In the genomic region with DNA sequence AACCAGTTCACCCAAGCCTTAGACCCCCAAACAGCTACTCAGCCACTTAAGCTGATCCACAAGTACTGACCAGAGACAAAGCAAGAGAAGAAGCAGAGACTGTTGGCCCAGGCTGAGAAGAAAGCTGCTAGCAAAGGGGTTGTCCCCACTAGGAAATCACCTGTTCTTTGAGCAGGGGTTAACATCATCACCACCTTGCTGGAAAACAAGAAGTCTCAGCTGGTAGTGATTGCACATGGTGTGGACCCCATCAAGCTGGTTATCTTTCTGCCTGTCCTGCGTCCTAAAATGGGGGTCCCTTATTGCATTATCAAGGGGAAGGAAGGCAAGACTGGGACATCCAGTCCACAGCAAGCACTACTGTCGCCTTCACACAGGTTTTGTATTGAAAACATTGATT, we compare ENCODE assay signal across 7 cellular contexts. TPM values are rescaled to one million over a fixed set of nuclear protein-coding genes. Genes with fewer than 3 reads are reported as not detected.
"Had no signal": no experiment of that assay in that cellular context is flagged by ENCODE, and none has a peak within 500 bp of the region (broad histone marks: within the 10 kb centered on the region; RNA-seq: fewer than 3 reads in every experiment).

No MANE protein-coding gene starts in this region.

RNA-seq across cellular contexts. Expression of a gene that starts 0.8 kb away (rescaled TPM):
- total RNA-seq: activated CD4-positive, alpha-beta T cell treated with anti-CD3 and anti-CD28 coated beads, Interleukin-2, amount 10 ng/mL, durations not matched to agents 7 days and 5 days; astrocyte; body of pancreas; cerebellum; NCI-H460; RPMI7951; SJCRH30 had no signal

RNA-seq across cellular contexts. Expression of a gene that starts 33.4 kb away (rescaled TPM):
- total RNA-seq: astrocyte, body of pancreas, cerebellum, NCI-H460, RPMI7951 had no signal
